Comparison of ENCODE assay signal across 8 cellular contexts in the genomic region with DNA sequence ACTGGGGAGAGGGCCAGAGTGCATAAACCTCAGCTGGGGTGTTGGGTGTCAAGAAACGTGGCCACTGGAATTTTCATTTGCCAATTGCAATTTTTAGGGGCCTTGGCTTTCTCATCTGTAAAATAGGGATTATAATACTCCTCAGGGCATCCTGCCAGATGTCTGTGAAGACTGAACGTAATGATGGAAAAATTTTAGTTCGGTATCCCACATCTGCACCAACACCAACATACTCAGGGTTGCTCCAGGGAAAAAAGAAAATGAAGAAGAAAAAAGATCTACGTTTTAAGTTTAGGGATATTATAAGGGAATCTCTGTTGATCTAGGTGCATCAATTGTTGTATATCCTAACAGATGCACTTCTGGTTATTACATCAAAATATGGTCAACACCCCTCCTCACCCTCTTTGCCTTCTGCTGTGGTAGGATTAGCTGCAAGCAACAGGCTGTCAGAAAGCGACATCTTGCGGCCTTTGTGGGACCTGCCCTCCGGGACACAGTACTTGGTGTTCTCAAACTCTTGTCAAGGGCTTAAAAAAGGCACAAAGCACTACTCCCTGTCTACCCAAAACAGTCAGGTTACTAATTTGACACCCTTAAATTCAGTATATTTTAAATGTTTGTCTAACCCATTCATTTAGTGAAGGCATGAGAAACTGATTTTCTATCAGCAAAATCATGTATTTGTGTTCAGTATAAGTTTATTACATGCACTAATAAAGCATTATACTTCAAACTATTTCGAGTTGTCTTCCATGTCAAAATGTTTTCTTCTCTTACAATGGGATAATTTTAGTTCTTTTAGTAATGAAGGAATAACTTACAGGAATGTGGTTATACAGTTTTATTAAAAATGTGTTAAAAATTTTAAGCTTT. TPM values are rescaled to one million over a fixed set of nuclear protein-coding genes. Genes with fewer than 3 reads are reported as not detected.
DNase-seq lines count a peak whose midpoint lies in the region; ATAC-seq, FAIRE-seq and TF ChIP-seq lines count a peak whose summit lies in the region.

No MANE protein-coding gene starts in this region.

- DNase-seq in AG20443 (ENCODE audit: low spot score) (peak; percentile 87), GM19238 (ENCODE audit: insufficient read length, low spot score) (peak; percentile 60), HS-5 (ENCODE audit: low read depth) (peak; percentile 53), NOMO-1 (lab: John Stamatoyannopoulos, UW; ENCODE audit: unreplicated experiment in 2 of 2) (peak; percentile 81 to 84), endothelial cell of umbilical vein (ENCODE audit: low read depth, low spot score) (peak; percentile 82), mucosa of descending colon (peak; percentile 77 to 91 (median 87))
- peak; percentile 59 to 64 for DNase-seq in activated CD8-positive, alpha-beta memory T cell treated with anti-CD3 and anti-CD28 coated beads for 4 hours (ENCODE audit: low read depth in 2 of 2)
- peak; percentile 68 for DNase-seq in stimulated activated CD8-positive, alpha-beta memory T cell treated with anti-CD3 and anti-CD28 coated beads, Interleukin-4, amount 100 ng/mL, for 24 hours (ENCODE audit: low read depth)

- CTCF ChIA-PET in endothelial cell of umbilical vein (lab: Charles Lee), result interaction anchor here (0.6 to 3.3 kb wide), 23 partner anchors 8 to 529 kb away, joined by 3 to 90 read pairs (median 5); a partner anchor contains a TSS

- H3K4me3 ChIP-seq in endothelial cell of umbilical vein (replicated peaks in 1 of 3; ENCODE audit: insufficient read depth in 1 of 3, low read depth in 1 of 3, low read length in 3 of 3) (no peak overlapping the region), mucosa of descending colon (no peak overlapping the region)

- no peak overlapping the region for H3K4me2 ChIP-seq in endothelial cell of umbilical vein (ENCODE audit: insufficient read depth, low read length)

- no peak overlapping the region for H2AFZ ChIP-seq in endothelial cell of umbilical vein (ENCODE audit: low read depth, low read length)

- H3K4me1 ChIP-seq in endothelial cell of umbilical vein (ENCODE audit: control insufficient read depth, extremely low read depth, insufficient read depth, low read length) (no peaks in the 10 kb centered on the region), mucosa of descending colon (ENCODE audit: low read depth) (no peaks in the 10 kb centered on the region)

- TF ChIP-seq CTCF in endothelial cell of umbilical vein (IDR thresholded peaks at IDR 0.05; ENCODE audit: extremely low read depth in 1 of 2, insufficient read depth in 1 of 2, low read depth in 1 of 2, low read length in 2 of 2), result peak; percentile 90 to 92
- TF ChIP-seq CTCF in mucosa of descending colon (IDR thresholded peaks at IDR 0.05), result peak; percentile 86

- dilution Hi-C loops in endothelial cell of umbilical vein (cut with MboI; ENCODE audit: extremely low pct_ligation_motif_present, low sequenced_read_pairs), result no loop called here

- H3K9me1 ChIP-seq in endothelial cell of umbilical vein (replicated peaks; ENCODE audit: control insufficient read depth, extremely low read depth, insufficient read depth, low read length), result no peaks in the 10 kb centered on the region

- peak; percentile 94 for ATAC-seq in mucosa of descending colon

- no peaks in the 10 kb centered on the region for H3K27me3 ChIP-seq in endothelial cell of umbilical vein (ENCODE audit: control insufficient read depth in 2 of 2, insufficient read depth in 2 of 2, low read length in 2 of 2)

- intact Hi-C loops in endothelial cell of umbilical vein (cut with micrococcal nuclease) (loop anchor here (1.0 to 5.0 kb wide), 5 partner anchors 58 to 551 kb away; a partner anchor contains a TSS), mucosa of descending colon (cut with DNase I, micrococcal nuclease) (loop anchor here (5.0 to 10.0 kb wide), 2 partner anchors 56 to 339 kb away; a partner anchor contains a TSS)

- no peak overlapping the region for H3K9ac ChIP-seq in endothelial cell of umbilical vein (replicated peaks; ENCODE audit: extremely low read depth, insufficient read depth, low read length)

- TF ChIP-seq POLR2A in endothelial cell of umbilical vein (IDR thresholded peaks at IDR 0.05; ENCODE audit: low read depth, low read length), result no peak

- H3K27ac ChIP-seq in endothelial cell of umbilical vein (ENCODE audit: insufficient read depth, low read depth, low read length), result no peak overlapping the region

- POLR2A ChIA-PET in endothelial cell of umbilical vein (lab: Charles Lee), result no interaction called here

- no TSS peak for BruUV-seq in endothelial cell of umbilical vein (replicated peaks; lab: Mats Ljungman, UMichigan)

- FAIRE-seq in endothelial cell of umbilical vein (lab: Jason Lieb, UNC), result peak; percentile 81

- no peaks in the 10 kb centered on the region for H4K20me1 ChIP-seq in endothelial cell of umbilical vein (replicated peaks; ENCODE audit: control insufficient read depth, extremely low read depth, insufficient read depth, low read length)

- H3K36me3 ChIP-seq in endothelial cell of umbilical vein (ENCODE audit: control insufficient read depth in 2 of 2, extremely low read depth in 1 of 2, insufficient read depth in 2 of 2, low read length in 2 of 2) (no peaks in the 10 kb centered on the region), mucosa of descending colon (ENCODE audit: low read depth) (no peaks in the 10 kb centered on the region)

- H3K9me3 ChIP-seq in endothelial cell of umbilical vein (replicated peaks; ENCODE audit: control insufficient read depth, insufficient read depth, low read length), result no peaks in the 10 kb centered on the region
- no peaks in the 10 kb centered on the region for H3K9me3 ChIP-seq in mucosa of descending colon

- H3K79me2 ChIP-seq in endothelial cell of umbilical vein (ENCODE audit: control insufficient read depth, insufficient read depth, low read length), result no peaks in the 10 kb centered on the region

TF ChIP-seq in endothelial cell of umbilical vein, 7 proteins besides CTCF, POLR2A, EP300 and RAD21:
- TF ChIP-seq FOS (IDR thresholded peaks at IDR 0.05; ENCODE audit: borderline replicate concordance, insufficient read depth, low read length) (no peak), EZH2 (IDR thresholded peaks at IDR 0.05; ENCODE audit: borderline replicate concordance, low read depth, low read length, severe bottlenecking) (no peak), GATA2 (IDR thresholded peaks at IDR 0.05; ENCODE audit: insufficient read depth, insufficient read length, low read depth, low read length) (no peak), POLR2AphosphoS5 (IDR thresholded peaks at IDR 0.05; ENCODE audit: insufficient read depth, low read depth, low read length) (no peak), MYC (IDR thresholded peaks at IDR 0.05; ENCODE audit: low read depth, low read length) (no peak), JUN (IDR thresholded peaks at IDR 0.05; ENCODE audit: borderline replicate concordance, insufficient read depth, insufficient read length, low read depth) (no peak)
- TF ChIP-seq, protein P1, sequence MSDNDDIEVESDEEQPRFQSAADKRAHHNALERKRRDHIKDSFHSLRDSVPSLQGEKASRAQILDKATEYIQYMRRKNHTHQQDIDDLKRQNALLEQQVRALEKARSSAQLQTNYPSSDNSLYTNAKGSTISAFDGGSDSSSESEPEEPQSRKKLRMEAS (IDR thresholded peaks at IDR 0.05; ENCODE audit: insufficient read depth, insufficient read length), result no peak

RNA-seq across cellular contexts. Expression of a gene that starts 8.3 kb away (rescaled TPM):
- 3.4 and 3.6 TPM in 2 replicates for total RNA-seq in endothelial cell of umbilical vein
- polyA plus RNA-seq in endothelial cell of umbilical vein, result 4.5 and 6.0 TPM in 2 replicates
- polyA plus RNA-seq in endothelial cell of umbilical vein (2011; cell fraction: cytosol; rRNA removed), result 3.4 and 4.0 TPM in 2 replicates
- polyA plus RNA-seq in endothelial cell of umbilical vein (2011; cell fraction: nucleus; rRNA removed), result 7.9 and 9.3 TPM in 2 replicates
- 11.1 and 12.9 TPM in 2 replicates for polyA plus RNA-seq in endothelial cell of umbilical vein (2012)
- polyA minus RNA-seq in endothelial cell of umbilical vein, result 3.3 and 3.9 TPM in 2 replicates
- 9.6 TPM for polyA minus RNA-seq in endothelial cell of umbilical vein (2011; cell fraction: cytosol; rRNA and poly(A)+ RNA removed)
- 4.7 and 4.9 TPM in 2 replicates for polyA minus RNA-seq in endothelial cell of umbilical vein (2011; cell fraction: nucleus; rRNA and poly(A)+ RNA removed)
- 10 to 100 TPM; 19.5 to 33.5 (median 26.9) TPM for total RNA-seq in mucosa of descending colon
